ENCODE assay signal across 19 cellular contexts in genomic region chr1:19310061-19310460, GRCh38. TPM values are rescaled to one million over a fixed set of nuclear protein-coding genes. Genes with fewer than 3 reads are reported as not detected.
DNase-seq lines count a peak whose midpoint lies in the region; ATAC-seq and TF ChIP-seq lines count a peak whose summit lies in the region.
"Had no signal": no experiment of that assay in that cellular context is flagged by ENCODE, and none has a peak within 500 bp of the region (broad histone marks: within the 10 kb centered on the region; RNA-seq: fewer than 3 reads in every experiment).

No MANE protein-coding gene starts in this region.

- H3K4me1 Mint-ChIP-seq in T-helper 1 cell treated with Interleukin-12 subunit alpha and Interleukin-12 subunit beta and Interleukin-4 antibody, amounts not matched to agents 30 μg/mL and 1 μg/mL, for 36 hours (ENCODE audit: low read depth): peaks cover 25% of the 10 kb centered on the region
- H3K4me1 Mint-ChIP-seq in IgD-negative memory B cell: peaks cover 29 to 38% (median 34%) of the 10 kb centered on the region in 3 donors

- H4K8ac ChIP-seq in trophoblast cell (ENCODE audit: low read depth, low read length): no peak overlapping the region

- WGBS in trophoblast cell (ENCODE audit: extremely low coverage, insufficient coverage, insufficient read length): no CpG with 5 or more reads among the region's 7 CpGs

- ATAC-seq in GM21360 (IDR thresholded peaks at IDR 0.05; ENCODE audit: unreplicated experiment) (no peak), HG02840 (IDR thresholded peaks at IDR 0.05; ENCODE audit: low FRiP score, unreplicated experiment) (no peak)

- no peak overlapping the region for H3K27ac Mint-ChIP-seq in T-helper 1 cell treated with Interleukin-12 subunit alpha and Interleukin-12 subunit beta and Interleukin-4 antibody, amounts not matched to agents 30 μg/mL and 1 μg/mL, for 36 hours
- H3K27ac Mint-ChIP-seq in IgD-negative memory B cell: peak overlapping the region in 1 of 3 donors; percentile 3
- H3K27ac Mint-ChIP-seq: memory B cell had no signal

- no peak overlapping the region for H2BK5ac ChIP-seq in trophoblast cell (ENCODE audit: low read depth, low read length, poor library complexity)

- H3K18ac ChIP-seq in trophoblast cell (ENCODE audit: low read length): no peak overlapping the region

- no peak for TF ChIP-seq CTCF in fibroblast of lung (conservative IDR thresholded peaks at IDR 0.05 in 1 of 2, IDR thresholded peaks at IDR 0.05 in 1 of 2; ENCODE audit: low read depth in 1 of 2, low read length in 2 of 2)
- TF ChIP-seq CTCF in coronary artery (IDR thresholded peaks at IDR 0.05): no peak

- H3K4me1 ChIP-seq in fibroblast of lung (ENCODE audit: control insufficient read depth, extremely low read depth, insufficient read depth, low read length) (peaks cover 16% of the 10 kb centered on the region), trophoblast cell (ENCODE audit: control insufficient read depth in 1 of 2, insufficient read depth in 2 of 2, low read length in 2 of 2) (peaks cover 25 to 26% of the 10 kb centered on the region in 2 experiments)

- no peak overlapping the region for H2AFZ ChIP-seq in fibroblast of lung (ENCODE audit: low read length)
- no peak overlapping the region for H2AFZ ChIP-seq in trophoblast cell (ENCODE audit: insufficient read depth, low read length, poor library complexity)

- DNase-seq in T-helper 1 cell: no peak
- no peak for DNase-seq in fibroblast of lung (ENCODE audit: low read depth in 2 of 2)
- DNase-seq in trophoblast cell: peak; percentile 82 to 99
- no peak for DNase-seq in coronary artery (ENCODE audit: low spot score)
- DNase-seq: activated naive CD4-positive, alpha-beta T cell treated with anti-CD3 and anti-CD28 coated beads, Interleukin-2, amount 50 U/mL, for 16 hours; Karpas-422; kidney; NCI-H1105; NCI-H774; occipital lobe; tibial artery; WERI-Rb-1 had no signal

- H3K4me2 ChIP-seq in fibroblast of lung (ENCODE audit: extremely low read depth, insufficient read depth, low read length) (no peak overlapping the region), trophoblast cell (ENCODE audit: low read length) (no peak overlapping the region)

- no peak overlapping the region for H4K12ac ChIP-seq in trophoblast cell (ENCODE audit: low read depth, low read length)

- peaks cover 16% of the 10 kb centered on the region for H3K36me3 Mint-ChIP-seq in T-helper 1 cell treated with Interleukin-12 subunit alpha and Interleukin-12 subunit beta and Interleukin-4 antibody, amounts not matched to agents 30 μg/mL and 1 μg/mL, for 36 hours (ENCODE audit: low read depth)
- peaks cover 8% of the 10 kb centered on the region for H3K36me3 Mint-ChIP-seq in IgD-negative memory B cell

- no peaks in the 10 kb centered on the region for H3K9me3 Mint-ChIP-seq in T-helper 1 cell treated with Interleukin-12 subunit alpha and Interleukin-12 subunit beta and Interleukin-4 antibody, amounts not matched to agents 30 μg/mL and 1 μg/mL, for 36 hours
- no peaks in the 10 kb centered on the region for H3K9me3 Mint-ChIP-seq in IgD-negative memory B cell
- H3K9me3 Mint-ChIP-seq: memory B cell had no signal

- peak overlapping the region; percentile 33 for H3K27ac ChIP-seq in fibroblast of lung (ENCODE audit: insufficient read depth, low read length)
- H3K27ac ChIP-seq in trophoblast cell (ENCODE audit: low read depth, low read length): no peak overlapping the region
- H3K27ac ChIP-seq in coronary artery: no peak overlapping the region
- H3K27ac ChIP-seq: tibial artery, WERI-Rb-1 had no signal

- peak overlapping the region; percentile 27 for H3K4me3 Mint-ChIP-seq in T-helper 1 cell treated with Interleukin-12 subunit alpha and Interleukin-12 subunit beta and Interleukin-4 antibody, amounts not matched to agents 30 μg/mL and 1 μg/mL, for 36 hours
- peak overlapping the region; percentile 5 to 84 (median 44) for H3K4me3 Mint-ChIP-seq in IgD-negative memory B cell
- H3K4me3 Mint-ChIP-seq: memory B cell had no signal

- no peaks in the 10 kb centered on the region for H3K27me3 Mint-ChIP-seq in T-helper 1 cell treated with Interleukin-12 subunit alpha and Interleukin-12 subunit beta and Interleukin-4 antibody, amounts not matched to agents 30 μg/mL and 1 μg/mL, for 36 hours (ENCODE audit: low read depth)
- no peaks in the 10 kb centered on the region for H3K27me3 Mint-ChIP-seq in IgD-negative memory B cell
- H3K27me3 Mint-ChIP-seq: memory B cell had no signal

- H3K9ac ChIP-seq in fibroblast of lung (ENCODE audit: insufficient read depth, low read length) (no peak overlapping the region), trophoblast cell (ENCODE audit: low read length) (no peak overlapping the region)

- no peak overlapping the region for H3K23ac ChIP-seq in trophoblast cell (ENCODE audit: low read length)

- H2BK120ac ChIP-seq in trophoblast cell (ENCODE audit: insufficient read depth, low read length, poor library complexity): no peak overlapping the region

- no peak overlapping the region for H4K91ac ChIP-seq in trophoblast cell (ENCODE audit: low read depth, low read length)

- H3K36me3 ChIP-seq in fibroblast of lung (ENCODE audit: control insufficient read depth, insufficient read depth, low read length): peaks cover 7% of the 10 kb centered on the region
- peaks cover 34 to 38% of the 10 kb centered on the region in 2 experiments for H3K36me3 ChIP-seq in trophoblast cell (ENCODE audit: control insufficient read depth in 1 of 2, insufficient read depth in 2 of 2, low read length in 2 of 2)

- no peak overlapping the region for H2AK5ac ChIP-seq in trophoblast cell (ENCODE audit: low read length)

- no peaks in the 10 kb centered on the region for H3K27me3 ChIP-seq in fibroblast of lung (ENCODE audit: control insufficient read depth, insufficient read depth, low read length)
- no peaks in the 10 kb centered on the region for H3K27me3 ChIP-seq in trophoblast cell (ENCODE audit: insufficient read depth, low read length)
- H3K27me3 ChIP-seq: Peyer's patch, tibial artery had no signal

- H4K20me1 ChIP-seq in fibroblast of lung (ENCODE audit: control insufficient read depth, extremely low read depth, insufficient read depth, low read length): no peaks in the 10 kb centered on the region

- no peak overlapping the region for H3K14ac ChIP-seq in trophoblast cell (ENCODE audit: low read length)

- H3K9me3 ChIP-seq in fibroblast of lung (ENCODE audit: control insufficient read depth, insufficient read depth, low read depth, low read length) (no peaks in the 10 kb centered on the region), trophoblast cell (ENCODE audit: insufficient read depth, low read depth, low read length) (peaks cover 3% of the 10 kb centered on the region)
- H3K9me3 ChIP-seq: Peyer's patch, tibial artery had no signal

- peaks cover 16% of the 10 kb centered on the region for H3K79me1 ChIP-seq in trophoblast cell (ENCODE audit: low read length)

- H2BK12ac ChIP-seq in trophoblast cell (ENCODE audit: low read length): no peak overlapping the region

- H3K79me2 ChIP-seq in fibroblast of lung (ENCODE audit: control insufficient read depth, insufficient read depth, low read length) (peaks cover 30% of the 10 kb centered on the region), trophoblast cell (ENCODE audit: control insufficient read depth, insufficient read depth, low read length, poor library complexity) (peaks cover 15% of the 10 kb centered on the region)

- H3K4me3 ChIP-seq in fibroblast of lung (replicated peaks in 1 of 4; ENCODE audit: control extremely low read depth in 1 of 4, insufficient read depth in 1 of 4, low read depth in 3 of 4, low read length in 4 of 4) (peak overlapping the region in 1 of 4 experiments; percentile 14), trophoblast cell (ENCODE audit: low read depth, low read length) (no peak overlapping the region), coronary artery (no peak overlapping the region)

- no peak overlapping the region for H3K4ac ChIP-seq in trophoblast cell (ENCODE audit: low read depth, low read length)

RNA-seq across cellular contexts. Expression of gene AKR7A2, which starts 1.9 kb away (rescaled TPM):
- polyA plus RNA-seq in IgD-negative memory B cell (87.9 TPM), fibroblast of lung (31.3 and 38.0 TPM in 2 replicates)
- 57.0 and 63.6 TPM in 2 replicates for total RNA-seq in fibroblast of lung
- polyA plus RNA-seq in fibroblast of lung (2012): 64.3 and 80.0 TPM in 2 replicates
- polyA minus RNA-seq in fibroblast of lung (ENCODE audit: low replicate concordance): 59.7 and 64.1 TPM in 2 replicates
- polyA plus RNA-seq in trophoblast cell (2013): 60.1 and 60.6 TPM in 2 replicates

RNA-seq across cellular contexts. Expression of gene SLC66A1, which starts 2.1 kb away (rescaled TPM):
- polyA plus RNA-seq in IgD-negative memory B cell: 12.7 TPM
- 18.3 and 18.7 TPM in 2 replicates for total RNA-seq in fibroblast of lung
- 7.1 and 10.3 TPM in 2 replicates for polyA plus RNA-seq in fibroblast of lung
- 11.3 and 15.2 TPM in 2 replicates for polyA plus RNA-seq in fibroblast of lung (2012)
- polyA minus RNA-seq in fibroblast of lung (ENCODE audit: low replicate concordance): 24.9 and 32.0 TPM in 2 replicates
- 20.1 and 20.3 TPM in 2 replicates for polyA plus RNA-seq in trophoblast cell (2013)

RNA-seq across cellular contexts. Expression of gene AKR7A3, which starts 21.5 kb away (rescaled TPM):
- 0.20 TPM for polyA plus RNA-seq in IgD-negative memory B cell
- 0.33 and 0.51 TPM in 2 replicates for total RNA-seq in fibroblast of lung
- polyA plus RNA-seq in fibroblast of lung: 0.11 and 0.12 TPM in 2 replicates
- 0.24 and 0.29 TPM in 2 replicates for polyA plus RNA-seq in fibroblast of lung (2012)
- 0.86 TPM in 1 of 2 replicates, not detected in the other for polyA minus RNA-seq in fibroblast of lung (ENCODE audit: low replicate concordance)
- polyA plus RNA-seq in trophoblast cell (2013): 0.40 TPM in 2 replicates
- total RNA-seq: A172 had no signal

RNA-seq across cellular contexts. Expression of gene MRTO4, which starts 58.5 kb away (rescaled TPM):
- polyA plus RNA-seq in IgD-negative memory B cell (34.9 TPM), fibroblast of lung (28.6 and 53.3 TPM in 2 replicates)
- total RNA-seq in fibroblast of lung: 12.6 and 16.4 TPM in 2 replicates
- 26.2 and 44.1 TPM in 2 replicates for polyA plus RNA-seq in fibroblast of lung (2012)
- polyA minus RNA-seq in fibroblast of lung (ENCODE audit: low replicate concordance): 5.2 and 21.3 TPM in 2 replicates
- 19.2 and 20.3 TPM in 2 replicates for polyA plus RNA-seq in trophoblast cell (2013)

RNA-seq across cellular contexts. Expression of gene EMC1, which starts 58.7 kb away (rescaled TPM):
- polyA plus RNA-seq in IgD-negative memory B cell (19.5 TPM), fibroblast of lung (33.3 and 53.3 TPM in 2 replicates)
- total RNA-seq in fibroblast of lung: 46.0 and 78.1 TPM in 2 replicates
- polyA plus RNA-seq in fibroblast of lung (2012): 44.4 and 55.2 TPM in 2 replicates
- polyA minus RNA-seq in fibroblast of lung (ENCODE audit: low replicate concordance): 114 and 226 TPM in 2 replicates
- polyA plus RNA-seq in trophoblast cell (2013): 43.1 and 47.2 TPM in 2 replicates

Comparison
In these comparisons a context has a peak if more than half of its experiments do, and no peak if none do; other contexts are left out.
1. DNase-seq: peak in trophoblast cell (2 of 2); none in T-helper 1 cell (0 of 5), fibroblast of lung (0 of 2) and coronary artery (single experiment).